1 cellular context compared by ENCODE assay signal in genomic region chr3:43316783-43317460, GRCh38.
TF ChIP-seq lines count a peak whose summit lies in the region.

No MANE protein-coding gene starts in this region.

TF ChIP-seq in SK-N-SH treated with all-trans-retinoic acid at 6 μM for 48 hours, 23 proteins besides CTCF, POLR2A, EP300 and RAD21 (continued from another document):
- TF ChIP-seq BACH2 (CRISPR knock-in tag; IDR thresholded peaks at IDR 0.05; ENCODE audit: borderline replicate concordance) (no peak), TCF4 (CRISPR knock-in tag; IDR thresholded peaks at IDR 0.05; ENCODE audit: borderline replicate concordance) (no peak)
